9 cellular contexts compared by ENCODE assay signal in the genomic region with DNA sequence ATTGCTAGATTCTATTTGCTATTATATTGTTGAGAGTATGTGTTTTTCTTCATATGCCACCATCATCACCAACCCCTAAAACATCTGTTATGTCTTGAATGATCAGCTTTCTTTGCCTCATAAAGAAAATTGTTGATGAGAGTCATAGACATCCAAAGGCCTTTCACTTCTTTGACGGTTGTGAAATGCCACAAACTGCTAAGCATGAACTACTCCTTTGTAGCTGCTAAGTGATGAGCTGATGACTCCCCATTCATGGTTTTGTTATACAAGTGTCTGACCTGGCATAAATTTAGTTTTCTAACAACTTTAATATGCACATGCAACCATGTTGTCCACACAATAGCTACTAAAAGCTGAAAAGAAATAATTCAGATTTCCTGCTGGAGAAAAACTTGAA. TPM values are rescaled to one million over a fixed set of nuclear protein-coding genes. Genes with fewer than 3 reads are reported as not detected.
DNase-seq lines count a peak whose midpoint lies in the region; ATAC-seq, FAIRE-seq and TF ChIP-seq lines count a peak whose summit lies in the region.
"Had no signal": no experiment of that assay in that cellular context is flagged by ENCODE, and none has a peak within 500 bp of the region (broad histone marks: within the 10 kb centered on the region; RNA-seq: fewer than 3 reads in every experiment).

No MANE protein-coding gene starts in this region.

- no peak for TF ChIP-seq CTCF in kidney (IDR thresholded peaks at IDR 0.05; ENCODE audit: borderline replicate concordance, extremely low read depth, insufficient read depth)

- ATAC-seq in activated CD4-positive, alpha-beta T cell treated with anti-CD3 and anti-CD28 coated beads for 36 hours: peak; percentile 27
- ATAC-seq in HG02852 (IDR thresholded peaks at IDR 0.05; ENCODE audit: unreplicated experiment): no peak

- no peak overlapping the region for H3K27ac ChIP-seq in kidney (ENCODE audit: low read depth in 2 of 2, low read length in 2 of 2)

- peak overlapping the region; percentile 77 to 89 for H3K9ac ChIP-seq in kidney (ENCODE audit: low read length in 2 of 2)

- peak overlapping the region; percentile 90 to 99 for H3K4me3 ChIP-seq in kidney (ENCODE audit: low read length in 2 of 2)

- H3K4me3 Mint-ChIP-seq in activated CD4-positive, alpha-beta T cell treated with anti-CD3 and anti-CD28 coated beads for 36 hours: peak overlapping the region; percentile 86
- peak overlapping the region; percentile 90 for H3K4me3 Mint-ChIP-seq in activated CD4-positive, alpha-beta memory T cell treated with anti-CD3 and anti-CD28 coated beads, Interleukin-2, amount 10 ng/mL, durations not matched to agents 7 days and 5 days

- peak overlapping the region; percentile 66 for H3K27ac Mint-ChIP-seq in activated CD4-positive, alpha-beta T cell treated with anti-CD3 and anti-CD28 coated beads for 36 hours
- peak overlapping the region; percentile 86 for H3K27ac Mint-ChIP-seq in activated CD4-positive, alpha-beta memory T cell treated with anti-CD3 and anti-CD28 coated beads, Interleukin-2, amount 10 ng/mL, durations not matched to agents 7 days and 5 days

- H3K36me3 ChIP-seq in kidney (ENCODE audit: control insufficient read depth in 1 of 2, insufficient read depth in 2 of 2, low read length in 2 of 2): peaks cover 8 to 11% of the 10 kb centered on the region in 2 donors

- CTCF ChIA-PET in activated CD4-positive, alpha-beta T cell treated with anti-CD3 and anti-CD28 coated beads for 36 hours (lab: Charles Lee): interaction anchor here (0.6 to 3.1 kb wide), 31 partner anchors 8 to 744 kb away, joined by 3 to 24 read pairs (median 4); a partner anchor contains a TSS
- CTCF ChIA-PET in activated CD4-positive, alpha-beta memory T cell treated with anti-CD3 and anti-CD28 coated beads, Interleukin-2, amount 10 ng/mL, durations not matched to agents 7 days and 5 days (lab: Charles Lee): interaction anchor here (0.6 to 3.7 kb wide), 38 partner anchors 9 to 1641 kb away, joined by 3 to 41 read pairs (median 4); a partner anchor contains a TSS

- H3K9me3 ChIP-seq in kidney (ENCODE audit: control insufficient read depth in 1 of 2, low read length in 2 of 2): no peaks in the 10 kb centered on the region

- H3K4me1 Mint-ChIP-seq in activated CD4-positive, alpha-beta T cell treated with anti-CD3 and anti-CD28 coated beads for 36 hours: peaks cover 27% of the 10 kb centered on the region
- peaks cover 22% of the 10 kb centered on the region for H3K4me1 Mint-ChIP-seq in activated CD4-positive, alpha-beta memory T cell treated with anti-CD3 and anti-CD28 coated beads, Interleukin-2, amount 10 ng/mL, durations not matched to agents 7 days and 5 days

- no peak for DNase-seq in activated CD4-positive, alpha-beta T cell treated with anti-CD3 and anti-CD28 coated beads for 36 hours
- no peak for DNase-seq in activated CD4-positive, alpha-beta T cell treated with anti-CD3 and anti-CD28 coated beads, Interleukin-2, amount 50 U/mL, for 1 hour
- no peak for DNase-seq in activated CD4-positive, alpha-beta memory T cell treated with anti-CD3 and anti-CD28 coated beads, Interleukin-2, amount 10 ng/mL, durations not matched to agents 7 days and 5 days
- DNase-seq in kidney (no peak), superior temporal gyrus (ENCODE audit: extremely low spot score) (peak; percentile 34), NCI-H345 (lab: John Stamatoyannopoulos, UW) (no peak), NAMALWA (ENCODE audit: low spot score) (no peak)

- no peaks in the 10 kb centered on the region for H3K27me3 Mint-ChIP-seq in activated CD4-positive, alpha-beta T cell treated with anti-CD3 and anti-CD28 coated beads for 36 hours
- no peaks in the 10 kb centered on the region for H3K27me3 Mint-ChIP-seq in activated CD4-positive, alpha-beta memory T cell treated with anti-CD3 and anti-CD28 coated beads, Interleukin-2, amount 10 ng/mL, durations not matched to agents 7 days and 5 days

- H3K4me1 ChIP-seq in kidney (ENCODE audit: control insufficient read depth in 1 of 2, insufficient read depth in 1 of 2, low read depth in 1 of 2, low read length in 2 of 2): no peaks in the 10 kb centered on the region

- FAIRE-seq in kidney (lab: Jason Lieb, UNC): no peak

- no peaks in the 10 kb centered on the region for H3K9me3 Mint-ChIP-seq in activated CD4-positive, alpha-beta T cell treated with anti-CD3 and anti-CD28 coated beads for 36 hours (ENCODE audit: low read depth)
- H3K9me3 Mint-ChIP-seq in activated CD4-positive, alpha-beta memory T cell treated with anti-CD3 and anti-CD28 coated beads, Interleukin-2, amount 10 ng/mL, durations not matched to agents 7 days and 5 days: no peaks in the 10 kb centered on the region

- intact Hi-C loops in activated CD4-positive, alpha-beta T cell treated with anti-CD3 and anti-CD28 coated beads for 36 hours (cut with DNase I, micrococcal nuclease): loop anchor here (1.0 to 5.0 kb wide), 9 partner anchors 59 to 1184 kb away; a partner anchor contains a TSS
- intact Hi-C loops in kidney (cut with DNase I): no loop called here

- H3K36me3 Mint-ChIP-seq in activated CD4-positive, alpha-beta T cell treated with anti-CD3 and anti-CD28 coated beads for 36 hours (ENCODE audit: low read depth): peaks cover 7% of the 10 kb centered on the region
- peaks cover 12% of the 10 kb centered on the region for H3K36me3 Mint-ChIP-seq in activated CD4-positive, alpha-beta memory T cell treated with anti-CD3 and anti-CD28 coated beads, Interleukin-2, amount 10 ng/mL, durations not matched to agents 7 days and 5 days (ENCODE audit: low read depth)

- POLR2A ChIA-PET in activated CD4-positive, alpha-beta T cell treated with anti-CD3 and anti-CD28 coated beads for 36 hours (lab: Charles Lee): interaction anchor here (1.1 kb wide), 1 partner anchor 20 kb away, joined by 3 read pairs; no protein-coding TSS in a partner anchor
- POLR2A ChIA-PET in activated CD4-positive, alpha-beta memory T cell treated with anti-CD3 and anti-CD28 coated beads, Interleukin-2, amount 10 ng/mL, durations not matched to agents 7 days and 5 days (lab: Charles Lee): interaction anchor here (0.6 to 2.7 kb wide), 9 partner anchors 10 to 430 kb away, joined by 3 to 24 read pairs (median 5); no protein-coding TSS in a partner anchor

RNA-seq across cellular contexts. Expression of a gene that starts 0.7 kb away (rescaled TPM):
- total RNA-seq in activated CD4-positive, alpha-beta T cell treated with anti-CD3 and anti-CD28 coated beads for 36 hours: 10 to 100 TPM; 23.9 to 26.0 TPM
- total RNA-seq in activated CD4-positive, alpha-beta memory T cell treated with anti-CD3 and anti-CD28 coated beads, Interleukin-2, amount 10 ng/mL, durations not matched to agents 7 days and 5 days: 10 to 100 TPM; 32.1 to 33.1 TPM
- 27.4 TPM for total RNA-seq in kidney
- 7.7 TPM for polyA plus RNA-seq in kidney (ENCODE audit: insufficient read depth, low read depth, low replicate concordance)

RNA-seq across cellular contexts. Expression of a gene that starts 8.4 kb away (rescaled TPM):
- total RNA-seq in activated CD4-positive, alpha-beta T cell treated with anti-CD3 and anti-CD28 coated beads for 36 hours: under 1 TPM; 0.57 to 0.58 TPM
- under 1 TPM; 0.38 to 0.45 TPM for total RNA-seq in activated CD4-positive, alpha-beta memory T cell treated with anti-CD3 and anti-CD28 coated beads, Interleukin-2, amount 10 ng/mL, durations not matched to agents 7 days and 5 days
- 2.0 TPM for total RNA-seq in kidney
- polyA plus RNA-seq in kidney (ENCODE audit: insufficient read depth, low read depth, low replicate concordance): 2.5 TPM

RNA-seq across cellular contexts. Expression of a gene that starts 55.7 kb away (rescaled TPM):
- total RNA-seq in activated CD4-positive, alpha-beta T cell treated with anti-CD3 and anti-CD28 coated beads for 36 hours: not detected
- total RNA-seq in activated CD4-positive, alpha-beta memory T cell treated with anti-CD3 and anti-CD28 coated beads, Interleukin-2, amount 10 ng/mL, durations not matched to agents 7 days and 5 days: not detected
- not detected for total RNA-seq in kidney
- not detected for polyA plus RNA-seq in kidney (ENCODE audit: insufficient read depth, low read depth, low replicate concordance)
- polyA plus RNA-seq: AG04450 had no signal
